ENCODE assay signal across 8 cellular contexts in the genomic region with DNA sequence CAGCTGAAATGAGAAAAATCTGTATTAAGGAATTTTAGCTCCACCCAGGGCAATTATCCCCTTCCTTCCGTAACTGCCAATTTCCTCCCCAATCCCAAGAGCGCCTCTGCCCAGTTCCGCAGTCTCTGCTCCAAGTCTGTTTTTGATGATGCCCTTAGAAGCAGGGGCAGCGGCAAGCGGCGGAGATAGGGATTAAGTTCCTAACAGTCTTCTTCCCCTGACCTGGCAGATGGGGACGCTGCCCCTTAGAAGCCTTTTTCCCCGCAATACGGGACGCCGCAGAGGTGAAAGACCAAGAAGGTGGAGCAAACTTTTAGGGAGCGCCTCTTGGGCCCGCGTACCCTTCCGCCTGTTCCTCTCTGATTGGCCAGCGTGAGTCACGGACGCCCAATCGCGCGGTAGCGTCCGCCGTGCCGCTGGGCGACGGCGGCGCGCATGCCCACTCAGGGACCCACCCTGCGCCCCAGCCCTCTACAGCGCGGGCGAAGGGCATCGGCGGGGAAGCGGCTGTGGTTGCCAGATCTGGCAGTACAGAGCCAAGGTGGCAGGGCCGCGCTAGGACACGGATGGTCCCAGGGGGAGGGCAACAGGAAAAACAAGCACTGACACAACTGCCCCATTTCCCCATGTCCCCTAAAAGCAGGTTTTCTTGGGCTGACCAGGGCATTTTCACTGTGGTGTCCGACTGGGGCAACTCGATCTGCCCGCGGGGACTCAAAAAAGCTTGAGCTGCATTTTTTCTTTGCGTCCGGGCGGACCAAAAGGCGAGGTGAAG. TPM values are rescaled to one million over a fixed set of nuclear protein-coding genes. Genes with fewer than 3 reads are reported as not detected.
DNase-seq lines count a peak whose midpoint lies in the region; ATAC-seq and TF ChIP-seq lines count a peak whose summit lies in the region.

No MANE protein-coding gene starts in this region.

- H3K36me3 ChIP-seq in kidney epithelial cell (ENCODE audit: control insufficient read depth, insufficient read depth, low read length), result no peaks in the 10 kb centered on the region

- TF ChIP-seq POLR2A in GM19193 (IDR thresholded peaks at IDR 0.05; ENCODE audit: extremely low read depth, insufficient read depth, insufficient read length), result peak; percentile 84

- no peaks in the 10 kb centered on the region for H3K27me3 ChIP-seq in kidney epithelial cell (ENCODE audit: control insufficient read depth, insufficient read depth, low read length)

- H3K4me3 ChIP-seq in choroid plexus epithelial cell (ENCODE audit: low read depth, low read length) (peak overlapping the region; percentile 92), kidney epithelial cell (ENCODE audit: low read depth, low read length) (peak overlapping the region; percentile 69)

- DNase-seq in Ammon's horn (ENCODE audit: low spot score) (peak; percentile 97), NCI-H460 (ENCODE audit: extremely low read depth, low read depth) (peak; percentile 86), choroid plexus epithelial cell (ENCODE audit: low read depth) (peak; percentile 91), kidney epithelial cell (ENCODE audit: low read depth) (peak; percentile 62)
- peak; percentile 81 for DNase-seq in activated CD4-positive, alpha-beta T cell treated with anti-CD3 and anti-CD28 coated beads for 1 hour
- peak; percentile 78 to 85 for DNase-seq in stimulated activated CD4-positive, alpha-beta T cell treated with anti-CD3 and anti-CD28 coated beads, Interleukin-15, amount 100 ng/mL, for 48 hours (ENCODE audit: low read depth in 2 of 2)

- no peak for TF ChIP-seq CTCF in choroid plexus epithelial cell (conservative IDR thresholded peaks at IDR 0.05; ENCODE audit: low read depth, low read length)
- peak; percentile 1 for TF ChIP-seq CTCF in kidney epithelial cell (IDR thresholded peaks at IDR 0.05; ENCODE audit: insufficient read depth, low read length, poor library complexity, severe bottlenecking)

- peak; percentile 76 for ATAC-seq in HG03432 (IDR thresholded peaks at IDR 0.05; ENCODE audit: unreplicated experiment)

RNA-seq across cellular contexts. Expression of a gene that starts 0.8 kb away (rescaled TPM):
- 14.5 and 18.1 TPM in 2 replicates for total RNA-seq in NCI-H460 (2014; rRNA removed; shearing (Covaris generic))
- polyA plus RNA-seq in NCI-H460 (2014; cell fraction: nucleus; rRNA removed), result 6.8 and 7.0 TPM in 2 replicates
- total RNA-seq in kidney epithelial cell, result 13.7 and 15.7 TPM in 2 replicates

Comparison
In these comparisons a context has a peak if more than half of its experiments do, and no peak if none do; other contexts are left out.
1. Peak in every context shown above with its lines: DNase-seq, ATAC-seq and H3K4me3 ChIP-seq.